In genomic region chr4:185566425-185566824, GRCh38 we compare ENCODE assay signal across 10 cellular contexts. TPM values are rescaled to one million over a fixed set of nuclear protein-coding genes. Genes with fewer than 3 reads are reported as not detected.
DNase-seq lines count a peak whose midpoint lies in the region; ATAC-seq and TF ChIP-seq lines count a peak whose summit lies in the region.
"Had no signal": no experiment of that assay in that cellular context is flagged by ENCODE, and none has a peak within 500 bp of the region (broad histone marks: within the 10 kb centered on the region; RNA-seq: fewer than 3 reads in every experiment).

No MANE protein-coding gene starts in this region.

- POLR2A ChIA-PET in RWPE1 (lab: Yijun Ruan, JAX; ENCODE audit: low non-redundant PET): no interaction called here

- no peak overlapping the region for H3K27ac Mint-ChIP-seq in activated CD8-positive, alpha-beta memory T cell treated with anti-CD3 and anti-CD28 coated beads, Interleukin-2, amount 10 ng/mL, durations not matched to agents 7 days and 5 days

- H3K4me1 Mint-ChIP-seq in activated CD8-positive, alpha-beta memory T cell treated with anti-CD3 and anti-CD28 coated beads, Interleukin-2, amount 10 ng/mL, durations not matched to agents 7 days and 5 days: peaks cover 11% of the 10 kb centered on the region

- no peak overlapping the region for H3K4me3 Mint-ChIP-seq in activated CD8-positive, alpha-beta memory T cell treated with anti-CD3 and anti-CD28 coated beads, Interleukin-2, amount 10 ng/mL, durations not matched to agents 7 days and 5 days

- CTCF ChIA-PET in activated CD8-positive, alpha-beta memory T cell treated with anti-CD3 and anti-CD28 coated beads, Interleukin-2, amount 10 ng/mL, durations not matched to agents 7 days and 5 days (lab: Charles Lee): no interaction called here
- CTCF ChIA-PET in RWPE1 (lab: Yijun Ruan, JAX): no interaction called here

- no peaks in the 10 kb centered on the region for H3K9me3 Mint-ChIP-seq in activated CD8-positive, alpha-beta memory T cell treated with anti-CD3 and anti-CD28 coated beads, Interleukin-2, amount 10 ng/mL, durations not matched to agents 7 days and 5 days (ENCODE audit: low read depth)

- H4K5ac ChIP-seq in mesendoderm (ENCODE audit: low read length): no peak overlapping the region

- no peak overlapping the region for H4K8ac ChIP-seq in mesendoderm (ENCODE audit: low read depth, low read length)

- H2AK5ac ChIP-seq in mesendoderm (ENCODE audit: low read length): no peak overlapping the region

- H3K4me1 ChIP-seq in mesendoderm (ENCODE audit: control insufficient read depth, low read depth, low read length) (peaks cover 2% of the 10 kb centered on the region), tibial artery (peaks cover 0 to 44% (median 31%) of the 10 kb centered on the region in 4 donors)

- H3K36me3 ChIP-seq in mesendoderm (ENCODE audit: control insufficient read depth, insufficient read depth, low read length) (no peaks in the 10 kb centered on the region), tibial artery (no peaks in the 10 kb centered on the region)

- peaks cover 19% of the 10 kb centered on the region for H3K27me3 Mint-ChIP-seq in activated CD8-positive, alpha-beta memory T cell treated with anti-CD3 and anti-CD28 coated beads, Interleukin-2, amount 10 ng/mL, durations not matched to agents 7 days and 5 days

- no peak overlapping the region for H3K23ac ChIP-seq in mesendoderm (ENCODE audit: low read length)

- no peak overlapping the region for H3K4ac ChIP-seq in mesendoderm (ENCODE audit: low read depth, low read length)

- H3K36me3 Mint-ChIP-seq in activated CD8-positive, alpha-beta memory T cell treated with anti-CD3 and anti-CD28 coated beads, Interleukin-2, amount 10 ng/mL, durations not matched to agents 7 days and 5 days: no peaks in the 10 kb centered on the region

- no peaks in the 10 kb centered on the region for H3K79me1 ChIP-seq in mesendoderm (ENCODE audit: low read length)

- H3K9ac ChIP-seq in mesendoderm (ENCODE audit: low read length): no peak overlapping the region

- TF ChIP-seq CTCF in tibial artery (IDR thresholded peaks at IDR 0.05) (no peak), RWPE1 (conservative IDR thresholded peaks at IDR 0.05; ENCODE audit: low read depth) (no peak)

- DNase-seq in activated CD8-positive, alpha-beta memory T cell treated with anti-CD3 and anti-CD28 coated beads, Interleukin-2, amount 10 ng/mL, durations not matched to agents 7 days and 5 days: peak; percentile 59
- no peak for DNase-seq in activated CD8-positive, alpha-beta memory T cell treated with anti-CD3 and anti-CD28 coated beads for 24 hours
- DNase-seq in mesendoderm: peak; percentile 62
- DNase-seq in tibial artery: no peak
- no peak for DNase-seq in RWPE1 (ENCODE audit: low spot score)
- DNase-seq: NCI-H1436; stimulated activated CD4-positive, alpha-beta T cell treated with anti-CD3 and anti-CD28 coated beads, Interleukin-4, amount 100 ng/mL, for 24 hours had no signal

- intact Hi-C loops in tibial artery (cut with DNase I; ENCODE audit: low total_unique reads): no loop called here

- H2BK15ac ChIP-seq in mesendoderm (replicated peaks; ENCODE audit: low read depth): no peak overlapping the region

- peak overlapping the region; percentile 85 for H3K27ac ChIP-seq in cingulate gyrus (ENCODE audit: low read depth, low read length)
- peak overlapping the region; percentile 59 for H3K27ac ChIP-seq in mesendoderm (ENCODE audit: low read depth, low read length)
- peak overlapping the region; percentile 92 to 94 for H3K27ac ChIP-seq in tibial artery
- H3K27ac ChIP-seq in RWPE1: no peak overlapping the region

- H3K18ac ChIP-seq in mesendoderm (ENCODE audit: low read length): no peak overlapping the region

- no peak overlapping the region for H2BK120ac ChIP-seq in mesendoderm (ENCODE audit: low read depth, low read length)

- no peak overlapping the region for H3K56ac ChIP-seq in mesendoderm (ENCODE audit: low read length)

- no peak overlapping the region for H2BK5ac ChIP-seq in mesendoderm (ENCODE audit: low read length)

- peak; percentile 66 for ATAC-seq in activated CD8-positive, alpha-beta memory T cell treated with anti-CD3 and anti-CD28 coated beads, Interleukin-2, amount 10 ng/mL, durations not matched to agents 7 days and 5 days
- ATAC-seq in GM19397 (IDR thresholded peaks at IDR 0.05; ENCODE audit: unreplicated experiment) (no peak), GM21526 (IDR thresholded peaks at IDR 0.05; ENCODE audit: low FRiP score, unreplicated experiment) (no peak)

- H3K4me3 ChIP-seq in mesendoderm (ENCODE audit: low read length) (no peak overlapping the region), tibial artery (no peak overlapping the region)

- H3K27me3 ChIP-seq in mesendoderm (ENCODE audit: insufficient read depth, low read length, poor library complexity) (no peaks in the 10 kb centered on the region), tibial artery (no peaks in the 10 kb centered on the region)

- WGBS in mesendoderm (ENCODE audit: extremely low coverage, insufficient coverage, low lambda C conversion rate): no CpG with 5 or more reads among the region's 8 CpGs

- no peaks in the 10 kb centered on the region for H3K9me3 ChIP-seq in tibial artery

- H3K4me2 ChIP-seq in mesendoderm (ENCODE audit: low read length): no peak overlapping the region

- no peaks in the 10 kb centered on the region for H3K79me2 ChIP-seq in mesendoderm (ENCODE audit: control insufficient read depth, insufficient read depth, low read length)

RNA-seq across cellular contexts. Expression of gene PDLIM3, which starts 31.1 kb away (rescaled TPM):
- not detected for total RNA-seq in activated CD8-positive, alpha-beta memory T cell treated with anti-CD3 and anti-CD28 coated beads, Interleukin-2, amount 10 ng/mL, durations not matched to agents 7 days and 5 days
- polyA plus RNA-seq in mesendoderm (2013, experiment 1 of 2): 3.4 TPM
- polyA plus RNA-seq in mesendoderm (2013, experiment 2 of 2): 3.4 TPM

Comparison
In these comparisons a context has a peak if more than half of its experiments do, and no peak if none do; other contexts are left out.
1. DNase-seq: peak in activated CD8-positive, alpha-beta memory T cell treated with anti-CD3 and anti-CD28 coated beads, Interleukin-2, amount 10 ng/mL, durations not matched to agents 7 days and 5 days (single experiment) and mesendoderm (single experiment); none in activated CD8-positive, alpha-beta memory T cell treated with anti-CD3 and anti-CD28 coated beads for 24 hours (single experiment), tibial artery (0 of 2) and RWPE1 (single experiment).